ENCODE assay signal across 8 cellular contexts in genomic region chr20:31661625-31662371, GRCh38. TPM values are rescaled to one million over a fixed set of nuclear protein-coding genes. Genes with fewer than 3 reads are reported as not detected.
DNase-seq lines count a peak whose midpoint lies in the region; ATAC-seq, FAIRE-seq and TF ChIP-seq lines count a peak whose summit lies in the region.

No MANE protein-coding gene starts in this region.

- H2AK5ac ChIP-seq in H1 (ENCODE audit: low read depth, low read length) (no peak overlapping the region), mesendoderm (ENCODE audit: low read length) (no peak overlapping the region)

- in situ Hi-C loops in ACHN (cut with HindIII; ENCODE audit: low pct_ligation_motif_present, low pct_unique_long_range_greater_than_20kb, low sequenced_read_pairs) = no loop called here

- H3K56ac ChIP-seq in H1 (replicated peaks; ENCODE audit: insufficient read length, low read depth, low read length) (no peak overlapping the region), mesendoderm (ENCODE audit: low read length) (peak overlapping the region; percentile 78)

- DNase-seq in ACHN = peak; percentile 77
- DNase-seq in NCI-H82 treated with DMSO at 0.1 percent for 48 hours (lab: John Stamatoyannopoulos, UW; ENCODE audit: unreplicated experiment) = peak; percentile 40
- peak; percentile 53 to 57 for DNase-seq in activated CD8-positive, alpha-beta memory T cell treated with anti-CD3 and anti-CD28 coated beads for 4 hours (ENCODE audit: low read depth in 2 of 2)
- peak; percentile 23 to 88 for DNase-seq in H1 (ENCODE audit: low read depth in 1 of 2, low spot score in 2 of 2)
- peak; percentile 89 for DNase-seq in mesendoderm
- peak; percentile 58 for DNase-seq in stimulated activated CD8-positive, alpha-beta memory T cell treated with anti-CD3 and anti-CD28 coated beads, Interleukin-12 subunit alpha, Interleukin-12 subunit beta, amount 100 ng/mL, for 4 hours (ENCODE audit: low read depth)

- H3K36me3 ChIP-seq in H1 (ENCODE audit: control insufficient read depth in 2 of 4, insufficient read depth in 4 of 4, low read length in 3 of 4) (peaks cover 0 to 13% (median 6%) of the 10 kb centered on the region in 4 experiments; a peak in 4 of 8 replicates), mesendoderm (ENCODE audit: control insufficient read depth, insufficient read depth, low read length) (no peaks in the 10 kb centered on the region)

- H3K9ac ChIP-seq in H1 (replicated peaks in 1 of 4; ENCODE audit: extremely low read depth in 1 of 4, low read depth in 3 of 4, low read length in 3 of 4) (no peak overlapping the region; a peak in 1 of 7 replicates), mesendoderm (ENCODE audit: low read length) (peak overlapping the region; percentile 63)

- H3K4me1 ChIP-seq in H1 (replicated peaks in 1 of 4; ENCODE audit: control insufficient read depth in 3 of 4, insufficient read depth in 4 of 4, low read length in 3 of 4) (peaks cover 0 to 7% (median 5%) of the 10 kb centered on the region in 4 experiments; a peak in 5 of 7 replicates), mesendoderm (ENCODE audit: control insufficient read depth, low read depth, low read length) (peaks cover 6% of the 10 kb centered on the region)

- peak overlapping the region; percentile 45 for H4K91ac ChIP-seq in H1 (replicated peaks; ENCODE audit: insufficient read length, low read length)

- TF ChIP-seq CTCF in H1 (IDR thresholded peaks at IDR 0.05; ENCODE audit: control extremely low read depth in 1 of 3, insufficient read depth in 1 of 3, low read depth in 1 of 3, low read length in 3 of 3) = peak; percentile 79 to 92 (median 86)

- H3K4me2 ChIP-seq in H1 (ENCODE audit: insufficient read depth in 1 of 2, low read depth in 2 of 2, low read length in 2 of 2) = peak overlapping the region; percentile 57 to 88
- H3K4me2 ChIP-seq in mesendoderm (ENCODE audit: low read length) = peak overlapping the region; percentile 67

- peak overlapping the region; percentile 95; the same call in 1 of the 2 replicates for H2BK12ac ChIP-seq in H1 (ENCODE audit: low read depth, low read length)

- FAIRE-seq in H1 (lab: Jason Lieb, UNC) = no peak

- no peak overlapping the region for H2BK120ac ChIP-seq in H1 (replicated peaks; ENCODE audit: low read depth, low read length)
- no peak overlapping the region for H2BK120ac ChIP-seq in mesendoderm (ENCODE audit: low read depth, low read length)

- no peak overlapping the region for H3K27ac ChIP-seq in H1 (ENCODE audit: low read depth, low read length)
- no peak overlapping the region for H3K27ac ChIP-seq in mesendoderm (ENCODE audit: low read depth, low read length)

- H3K23ac ChIP-seq in H1 (ENCODE audit: insufficient read length) (no peak overlapping the region), mesendoderm (ENCODE audit: low read length) (no peak overlapping the region)

- WGBS in H1 (ENCODE audit: extremely low coverage in 1 of 2, insufficient coverage in 1 of 2, insufficient read length in 1 of 2, insufficient replicate concordance in 2 of 2, low coverage in 1 of 2, low lambda C conversion rate in 2 of 2, missing lambda C conversion rate in 1 of 2), 2 experiments = 17% methylated on average over 24 of the region's 31 CpGs; no CpG with 5 or more reads in 1 of the 2 experiments
- WGBS in mesendoderm (ENCODE audit: extremely low coverage, insufficient coverage, low lambda C conversion rate) = no CpG with 5 or more reads among the region's 31 CpGs

- H3K27me3 ChIP-seq in H1 (replicated peaks in 1 of 4; ENCODE audit: control insufficient read depth in 3 of 4, extremely low read depth in 1 of 4, insufficient read depth in 3 of 4, low read length in 3 of 4) (no peaks in the 10 kb centered on the region), mesendoderm (ENCODE audit: insufficient read depth, low read length, poor library complexity) (no peaks in the 10 kb centered on the region)

- POLR2A ChIA-PET in H1 (lab: Charles Lee; ENCODE audit: partially characterized antibody) = interaction anchor here (0.7 to 7.2 kb wide), 20 partner anchors 11 to 131 kb away, joined by 3 to 108 read pairs (median 4); partner anchors contain the start of genes BCL2L1, ID1 and TPX2

- peak overlapping the region; percentile 89; the same call in 1 of the 2 replicates for H2AFZ ChIP-seq in H1 (ENCODE audit: low read length)

- TF ChIP-seq POLR2A in H1 (IDR thresholded peaks at IDR 0.05; ENCODE audit: control extremely low read depth in 1 of 2, low read depth in 2 of 2, low read length in 2 of 2) = peak in 1 of 2 experiments; percentile 58; a peak in 2 of 3 replicates

- H4K8ac ChIP-seq in H1 (ENCODE audit: extremely low read depth, insufficient read depth, low read length) (no peak overlapping the region; the same call in 1 of the 2 replicates), mesendoderm (ENCODE audit: low read depth, low read length) (no peak overlapping the region)

- ATAC-seq in GM18909 (IDR thresholded peaks at IDR 0.05; ENCODE audit: poor library complexity, unreplicated experiment) (peak; percentile 67), HG03432 (IDR thresholded peaks at IDR 0.05; ENCODE audit: unreplicated experiment) (peak; percentile 82)

- H3K18ac ChIP-seq in H1 (ENCODE audit: extremely low read depth, low read length) (no peak overlapping the region; the same call in 1 of the 2 replicates), mesendoderm (ENCODE audit: low read length) (no peak overlapping the region)

- H2BK5ac ChIP-seq in H1 (ENCODE audit: low read depth, low read length) = peak overlapping the region; percentile 66; the same call in 1 of the 2 replicates
- H2BK5ac ChIP-seq in mesendoderm (ENCODE audit: low read length) = no peak overlapping the region

- no peaks in the 10 kb centered on the region for H3K79me2 ChIP-seq in H1 (ENCODE audit: control insufficient read depth in 1 of 2, insufficient read depth in 2 of 2, low read length in 2 of 2)
- no peaks in the 10 kb centered on the region for H3K79me2 ChIP-seq in mesendoderm (ENCODE audit: control insufficient read depth, insufficient read depth, low read length)

- peaks cover 5% of the 10 kb centered on the region; the same call in 1 of the 2 replicates for H3K23me2 ChIP-seq in H1 (ENCODE audit: low read depth, low read length)

- peaks cover 0 to 3% of the 10 kb centered on the region in 2 experiments for H4K20me1 ChIP-seq in H1 (replicated peaks in 1 of 2; ENCODE audit: control insufficient read depth in 1 of 2, insufficient read depth in 2 of 2, low read length in 2 of 2)

- no peak for TF ChIP-seq EP300 in H1 (IDR thresholded peaks at IDR 0.05; ENCODE audit: borderline replicate concordance in 1 of 2, low read depth in 2 of 2, low read length in 2 of 2)

- H3K9me3 ChIP-seq in H1 (ENCODE audit: insufficient read depth in 2 of 2, low read depth in 1 of 2, low read length in 1 of 2) = no peaks in the 10 kb centered on the region

- CTCF ChIA-PET in H1 (lab: Charles Lee; ENCODE audit: partially characterized antibody) = interaction anchor here (0.6 to 5.8 kb wide), 36 partner anchors 10 to 273 kb away, joined by 3 to 151 read pairs (median 5); partner anchors contain the start of genes BCL2L1 and TPX2

- TF ChIP-seq RAD21 in H1 (IDR thresholded peaks at IDR 0.05 in 1 of 2, conservative IDR thresholded peaks at IDR 0.05 in 1 of 2; ENCODE audit: low read depth in 2 of 2, low read length in 2 of 2) = peak; percentile 67 to 79

- H3K4me3 ChIP-seq in H1 (ENCODE audit: extremely low read depth in 1 of 4, insufficient read depth in 2 of 4, low read depth in 3 of 4, low read length in 4 of 4) = peak overlapping the region; percentile 11 to 62 (median 48); a peak in 7 of 8 replicates
- H3K4me3 ChIP-seq in mesendoderm (ENCODE audit: low read length) = no peak overlapping the region

- H3K14ac ChIP-seq in H1 (ENCODE audit: insufficient read length) = no peak overlapping the region

- H4K5ac ChIP-seq in H1 (ENCODE audit: insufficient read length, low read depth, low read length) (peak overlapping the region; percentile 3), mesendoderm (ENCODE audit: low read length) (no peak overlapping the region)

- H3K4ac ChIP-seq in H1 (replicated peaks; ENCODE audit: insufficient read length, low read depth, low read length) = no peak overlapping the region
- H3K4ac ChIP-seq in mesendoderm (ENCODE audit: low read depth, low read length) = no peak overlapping the region

- H2BK15ac ChIP-seq in H1 (ENCODE audit: low read length) (no peak overlapping the region), mesendoderm (replicated peaks; ENCODE audit: low read depth) (no peak overlapping the region)

- no peak overlapping the region for H2BK20ac ChIP-seq in H1 (ENCODE audit: low read length)

- no peaks in the 10 kb centered on the region for H3K79me1 ChIP-seq in H1 (ENCODE audit: low read depth, low read length)
- no peaks in the 10 kb centered on the region for H3K79me1 ChIP-seq in mesendoderm (ENCODE audit: low read length)

TF ChIP-seq in H1, 55 proteins besides CTCF, POLR2A, EP300 and RAD21 (continues in another document):
- TF ChIP-seq BRCA1 (IDR thresholded peaks at IDR 0.05; ENCODE audit: low read depth, low read length) (peak; percentile 24; the same call in 1 of the 2 replicates), JUN (IDR thresholded peaks at IDR 0.05; ENCODE audit: low read depth, low read length) (no peak), CEBPB (IDR thresholded peaks at IDR 0.05; ENCODE audit: low read depth, low read length) (0 out of 2 replicates have a peak, but pooled peaks have one; percentile 20)

RNA-seq across cellular contexts. Expression of gene COX4I2, which starts 24.1 kb away (rescaled TPM):
- total RNA-seq in H1 (2021; fragmentation: NEBNext Ultra II Directional; extraction: Animal tissue kit (Norgen Biotek cat#: 25700)) = not detected in 2 replicates
- polyA plus RNA-seq in H1 (2011; rRNA removed) = 0.26 and 0.97 TPM in 2 replicates
- 0.14 TPM for polyA plus RNA-seq in H1 (2011; cell fraction: cytosol; rRNA removed)
- polyA plus RNA-seq in H1 (2011; cell fraction: nucleus; rRNA removed) = not detected
- 0.64 TPM in 1 of 4 replicates, not detected in the others for polyA plus RNA-seq in H1 (2012, experiment 1 of 2)
- polyA plus RNA-seq in H1 (2012, experiment 2 of 2) = not detected
- not detected for polyA plus RNA-seq in H1 (2013, experiment 1 of 2)
- polyA plus RNA-seq in H1 (2013, experiment 2 of 2) = not detected
- polyA minus RNA-seq in H1 (2011; rRNA and poly(A)+ RNA removed) = not detected in 2 replicates
- not detected for polyA minus RNA-seq in H1 (2011; cell fraction: cytosol; rRNA and poly(A)+ RNA removed)
- polyA minus RNA-seq in H1 (2011; cell fraction: nucleus; rRNA and poly(A)+ RNA removed) = not detected
- 0.06 TPM for polyA plus RNA-seq in mesendoderm (2013, experiment 1 of 2)
- polyA plus RNA-seq in mesendoderm (2013, experiment 2 of 2) = not detected

RNA-seq across cellular contexts. Expression of gene ID1, which starts 56.7 kb away (rescaled TPM):
- total RNA-seq in H1 (2021; fragmentation: NEBNext Ultra II Directional; extraction: Animal tissue kit (Norgen Biotek cat#: 25700)) = 120 and 131 TPM in 2 replicates
- 357 and 566 TPM in 2 replicates for polyA plus RNA-seq in H1 (2011; rRNA removed)
- polyA plus RNA-seq in H1 (2011; cell fraction: cytosol; rRNA removed) = 348 TPM
- polyA plus RNA-seq in H1 (2011; cell fraction: nucleus; rRNA removed) = 267 TPM
- polyA plus RNA-seq in H1 (2012, experiment 1 of 2) = 86.5 to 154 TPM (median 117 TPM) in 4 replicates
- 207 TPM for polyA plus RNA-seq in H1 (2012, experiment 2 of 2)
- polyA plus RNA-seq in H1 (2013, experiment 1 of 2) = 89.8 TPM
- 87.6 TPM for polyA plus RNA-seq in H1 (2013, experiment 2 of 2)
- 27.5 and 45.7 TPM in 2 replicates for polyA minus RNA-seq in H1 (2011; rRNA and poly(A)+ RNA removed)
- polyA minus RNA-seq in H1 (2011; cell fraction: cytosol; rRNA and poly(A)+ RNA removed) = 181 TPM
- 200 TPM for polyA minus RNA-seq in H1 (2011; cell fraction: nucleus; rRNA and poly(A)+ RNA removed)
- polyA plus RNA-seq in mesendoderm (2013, experiment 1 of 2) = 298 TPM
- polyA plus RNA-seq in mesendoderm (2013, experiment 2 of 2) = 282 TPM
